In the genomic region with DNA sequence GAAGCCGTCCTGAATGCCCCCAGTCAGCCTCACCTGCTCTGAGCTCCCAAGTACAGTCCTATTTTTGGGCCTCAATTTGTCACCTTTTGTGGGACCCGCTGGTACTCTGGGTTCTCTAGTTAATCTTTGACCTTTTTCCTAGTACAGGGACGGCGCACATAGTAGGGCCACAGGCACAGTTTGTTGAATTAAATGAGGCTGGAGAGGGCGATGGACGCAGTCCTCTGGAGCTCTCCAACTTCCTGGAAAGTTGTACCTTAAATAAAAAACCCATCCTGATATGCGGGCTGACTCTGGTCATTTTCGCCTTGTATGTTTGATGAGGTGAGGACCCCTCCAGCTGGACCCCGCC, we compare ENCODE assay signal across 1 cellular context.
TF ChIP-seq lines count a peak whose summit lies in the region.

No MANE protein-coding gene starts in this region.

TF ChIP-seq in HCT116, 20 proteins besides CTCF, POLR2A, EP300 and RAD21 (continued from another document):
- TF ChIP-seq, protein P1, sequence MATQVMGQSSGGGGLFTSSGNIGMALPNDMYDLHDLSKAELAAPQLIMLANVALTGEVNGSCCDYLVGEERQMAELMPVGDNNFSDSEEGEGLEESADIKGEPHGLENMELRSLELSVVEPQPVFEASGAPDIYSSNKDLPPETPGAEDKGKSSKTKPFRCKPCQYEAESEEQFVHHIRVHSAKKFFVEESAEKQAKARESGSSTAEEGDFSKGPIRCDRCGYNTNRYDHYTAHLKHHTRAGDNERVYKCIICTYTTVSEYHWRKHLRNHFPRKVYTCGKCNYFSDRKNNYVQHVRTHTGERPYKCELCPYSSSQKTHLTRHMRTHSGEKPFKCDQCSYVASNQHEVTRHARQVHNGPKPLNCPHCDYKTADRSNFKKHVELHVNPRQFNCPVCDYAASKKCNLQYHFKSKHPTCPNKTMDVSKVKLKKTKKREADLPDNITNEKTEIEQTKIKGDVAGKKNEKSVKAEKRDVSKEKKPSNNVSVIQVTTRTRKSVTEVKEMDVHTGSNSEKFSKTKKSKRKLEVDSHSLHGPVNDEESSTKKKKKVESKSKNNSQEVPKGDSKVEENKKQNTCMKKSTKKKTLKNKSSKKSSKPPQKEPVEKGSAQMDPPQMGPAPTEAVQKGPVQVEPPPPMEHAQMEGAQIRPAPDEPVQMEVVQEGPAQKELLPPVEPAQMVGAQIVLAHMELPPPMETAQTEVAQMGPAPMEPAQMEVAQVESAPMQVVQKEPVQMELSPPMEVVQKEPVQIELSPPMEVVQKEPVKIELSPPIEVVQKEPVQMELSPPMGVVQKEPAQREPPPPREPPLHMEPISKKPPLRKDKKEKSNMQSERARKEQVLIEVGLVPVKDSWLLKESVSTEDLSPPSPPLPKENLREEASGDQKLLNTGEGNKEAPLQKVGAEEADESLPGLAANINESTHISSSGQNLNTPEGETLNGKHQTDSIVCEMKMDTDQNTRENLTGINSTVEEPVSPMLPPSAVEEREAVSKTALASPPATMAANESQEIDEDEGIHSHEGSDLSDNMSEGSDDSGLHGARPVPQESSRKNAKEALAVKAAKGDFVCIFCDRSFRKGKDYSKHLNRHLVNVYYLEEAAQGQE (IDR thresholded peaks at IDR 0.05; ENCODE audit: low read depth): no peak
- TF ChIP-seq SRF (IDR thresholded peaks at IDR 0.05; ENCODE audit: low read depth) (no peak), EGR1 (IDR thresholded peaks at IDR 0.05; ENCODE audit: low read depth) (no peak), ELF1 (IDR thresholded peaks at IDR 0.05; ENCODE audit: borderline replicate concordance, low read depth) (no peak), ZNF274 (IDR thresholded peaks at IDR 0.05; ENCODE audit: low read depth, low read length) (no peak), EZH2 (IDR thresholded peaks at IDR 0.05) (no peak), JUND (IDR thresholded peaks at IDR 0.05) (no peak), MAX (IDR thresholded peaks at IDR 0.05) (no peak), TCF7L2 (IDR thresholded peaks at IDR 0.05; ENCODE audit: borderline replicate concordance, extremely low read depth, insufficient read depth, insufficient read length) (no peak), YY1 (IDR thresholded peaks at IDR 0.05; ENCODE audit: extremely low read depth, insufficient replicate concordance, low read depth, low read length) (no peak), ZBTB33 (IDR thresholded peaks at IDR 0.05; ENCODE audit: extremely low read depth, insufficient replicate concordance, low read length) (no peak)
